1 cellular context compared by ENCODE assay signal in the genomic region with DNA sequence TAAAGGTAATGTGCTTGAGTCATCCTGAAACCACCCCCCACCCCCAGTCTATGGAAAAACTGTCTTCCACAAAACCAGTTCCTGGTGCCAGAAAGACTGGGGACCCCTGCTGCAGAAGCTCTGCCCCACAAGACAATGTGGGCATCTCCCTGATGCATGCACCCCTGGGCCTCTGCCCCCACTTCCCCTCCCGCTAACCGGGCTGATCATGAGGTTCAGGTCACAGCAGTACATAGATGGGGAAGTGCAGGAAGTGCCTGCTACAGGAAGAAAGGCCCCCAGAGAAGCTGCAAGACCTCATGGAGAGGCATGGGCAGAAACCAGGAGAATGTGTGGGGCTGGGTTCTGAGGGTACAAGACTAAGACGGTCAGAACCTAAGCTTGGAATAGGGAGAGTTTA.
TF ChIP-seq lines count a peak whose summit lies in the region.

No MANE protein-coding gene starts in this region.

TF ChIP-seq in GM23338, 12 proteins besides CTCF, POLR2A, EP300 and RAD21 (continued from another document):
- TF ChIP-seq, protein P1, sequence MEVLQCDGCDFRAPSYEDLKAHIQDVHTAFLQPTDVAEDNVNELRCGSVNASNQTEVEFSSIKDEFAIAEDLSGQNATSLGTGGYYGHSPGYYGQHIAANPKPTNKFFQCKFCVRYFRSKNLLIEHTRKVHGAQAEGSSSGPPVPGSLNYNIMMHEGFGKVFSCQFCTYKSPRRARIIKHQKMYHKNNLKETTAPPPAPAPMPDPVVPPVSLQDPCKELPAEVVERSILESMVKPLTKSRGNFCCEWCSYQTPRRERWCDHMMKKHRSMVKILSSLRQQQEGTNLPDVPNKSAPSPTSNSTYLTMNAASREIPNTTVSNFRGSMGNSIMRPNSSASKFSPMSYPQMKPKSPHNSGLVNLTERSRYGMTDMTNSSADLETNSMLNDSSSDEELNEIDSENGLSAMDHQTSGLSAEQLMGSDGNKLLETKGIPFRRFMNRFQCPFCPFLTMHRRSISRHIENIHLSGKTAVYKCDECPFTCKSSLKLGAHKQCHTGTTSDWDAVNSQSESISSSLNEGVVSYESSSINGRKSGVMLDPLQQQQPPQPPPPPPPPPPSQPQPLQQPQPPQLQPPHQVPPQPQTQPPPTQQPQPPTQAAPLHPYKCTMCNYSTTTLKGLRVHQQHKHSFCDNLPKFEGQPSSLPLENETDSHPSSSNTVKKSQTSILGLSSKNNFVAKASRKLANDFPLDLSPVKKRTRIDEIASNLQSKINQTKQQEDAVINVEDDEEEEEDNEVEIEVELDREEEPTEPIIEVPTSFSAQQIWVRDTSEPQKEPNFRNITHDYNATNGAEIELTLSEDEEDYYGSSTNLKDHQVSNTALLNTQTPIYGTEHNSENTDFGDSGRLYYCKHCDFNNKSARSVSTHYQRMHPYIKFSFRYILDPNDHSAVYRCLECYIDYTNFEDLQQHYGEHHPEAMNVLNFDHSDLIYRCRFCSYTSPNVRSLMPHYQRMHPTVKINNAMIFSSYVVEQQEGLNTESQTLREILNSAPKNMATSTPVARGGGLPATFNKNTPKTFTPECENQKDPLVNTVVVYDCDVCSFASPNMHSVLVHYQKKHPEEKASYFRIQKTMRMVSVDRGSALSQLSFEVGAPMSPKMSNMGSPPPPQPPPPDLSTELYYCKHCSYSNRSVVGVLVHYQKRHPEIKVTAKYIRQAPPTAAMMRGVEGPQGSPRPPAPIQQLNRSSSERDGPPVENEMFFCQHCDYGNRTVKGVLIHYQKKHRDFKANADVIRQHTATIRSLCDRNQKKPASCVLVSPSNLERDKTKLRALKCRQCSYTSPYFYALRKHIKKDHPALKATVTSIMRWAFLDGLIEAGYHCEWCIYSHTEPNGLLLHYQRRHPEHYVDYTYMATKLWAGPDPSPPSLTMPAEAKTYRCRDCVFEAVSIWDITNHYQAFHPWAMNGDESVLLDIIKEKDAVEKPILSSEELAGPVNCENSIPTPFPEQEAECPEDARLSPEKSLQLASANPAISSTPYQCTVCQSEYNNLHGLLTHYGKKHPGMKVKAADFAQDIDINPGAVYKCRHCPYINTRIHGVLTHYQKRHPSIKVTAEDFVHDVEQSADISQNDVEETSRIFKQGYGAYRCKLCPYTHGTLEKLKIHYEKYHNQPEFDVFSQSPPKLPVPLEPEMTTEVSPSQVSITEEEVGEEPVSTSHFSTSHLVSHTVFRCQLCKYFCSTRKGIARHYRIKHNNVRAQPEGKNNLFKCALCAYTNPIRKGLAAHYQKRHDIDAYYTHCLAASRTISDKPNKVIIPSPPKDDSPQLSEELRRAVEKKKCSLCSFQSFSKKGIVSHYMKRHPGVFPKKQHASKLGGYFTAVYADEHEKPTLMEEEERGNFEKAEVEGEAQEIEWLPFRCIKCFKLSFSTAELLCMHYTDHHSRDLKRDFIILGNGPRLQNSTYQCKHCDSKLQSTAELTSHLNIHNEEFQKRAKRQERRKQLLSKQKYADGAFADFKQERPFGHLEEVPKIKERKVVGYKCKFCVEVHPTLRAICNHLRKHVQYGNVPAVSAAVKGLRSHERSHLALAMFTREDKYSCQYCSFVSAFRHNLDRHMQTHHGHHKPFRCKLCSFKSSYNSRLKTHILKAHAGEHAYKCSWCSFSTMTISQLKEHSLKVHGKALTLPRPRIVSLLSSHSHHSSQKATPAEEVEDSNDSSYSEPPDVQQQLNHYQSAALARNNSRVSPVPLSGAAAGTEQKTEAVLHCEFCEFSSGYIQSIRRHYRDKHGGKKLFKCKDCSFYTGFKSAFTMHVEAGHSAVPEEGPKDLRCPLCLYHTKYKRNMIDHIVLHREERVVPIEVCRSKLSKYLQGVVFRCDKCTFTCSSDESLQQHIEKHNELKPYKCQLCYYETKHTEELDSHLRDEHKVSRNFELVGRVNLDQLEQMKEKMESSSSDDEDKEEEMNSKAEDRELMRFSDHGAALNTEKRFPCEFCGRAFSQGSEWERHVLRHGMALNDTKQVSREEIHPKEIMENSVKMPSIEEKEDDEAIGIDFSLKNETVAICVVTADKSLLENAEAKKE (CRISPR knock-in tag; IDR thresholded peaks at IDR 0.05) = no peak
- TF ChIP-seq ZNF114 (CRISPR knock-in tag; IDR thresholded peaks at IDR 0.05) (no peak), ZNF331 (CRISPR knock-in tag; IDR thresholded peaks at IDR 0.05; ENCODE audit: low read depth) (no peak), JUNB (IDR thresholded peaks at IDR 0.05; ENCODE audit: unreplicated experiment) (no peak), CREB1 (CRISPR knock-in tag; IDR thresholded peaks at IDR 0.05; ENCODE audit: low read depth) (no peak), NANOG (IDR thresholded peaks at IDR 0.05; ENCODE audit: borderline replicate concordance) (no peak)
- TF ChIP-seq, protein P2, sequence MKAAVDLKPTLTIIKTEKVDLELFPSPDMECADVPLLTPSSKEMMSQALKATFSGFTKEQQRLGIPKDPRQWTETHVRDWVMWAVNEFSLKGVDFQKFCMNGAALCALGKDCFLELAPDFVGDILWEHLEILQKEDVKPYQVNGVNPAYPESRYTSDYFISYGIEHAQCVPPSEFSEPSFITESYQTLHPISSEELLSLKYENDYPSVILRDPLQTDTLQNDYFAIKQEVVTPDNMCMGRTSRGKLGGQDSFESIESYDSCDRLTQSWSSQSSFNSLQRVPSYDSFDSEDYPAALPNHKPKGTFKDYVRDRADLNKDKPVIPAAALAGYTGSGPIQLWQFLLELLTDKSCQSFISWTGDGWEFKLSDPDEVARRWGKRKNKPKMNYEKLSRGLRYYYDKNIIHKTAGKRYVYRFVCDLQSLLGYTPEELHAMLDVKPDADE (IDR thresholded peaks at IDR 0.05) = no peak
TF ChIP-seq in GM23338: peak in this region for 0.
